2 cellular contexts compared by ENCODE assay signal in genomic region chr19:13087795-13088537, GRCh38.
A peak's percentile ranks its signal among the peaks of the same experiment; 100 is the strongest.
TF ChIP-seq lines count a peak whose summit lies in the region.

No MANE protein-coding gene starts in this region.

TF ChIP-seq in liver, 16 proteins besides CTCF, POLR2A, EP300 and RAD21:
- TF ChIP-seq HNF4G (IDR thresholded peaks at IDR 0.05) = peak; percentile 49
- TF ChIP-seq JUND (IDR thresholded peaks at IDR 0.05) = no peak
- no peak for TF ChIP-seq FOXA1 (IDR thresholded peaks at IDR 0.05)
- no peak for TF ChIP-seq NR2F2 (IDR thresholded peaks at IDR 0.05)
- peak; percentile 66 for TF ChIP-seq REST (IDR thresholded peaks at IDR 0.05)
- peak; percentile 88 to 90 for TF ChIP-seq HNF4A (conservative IDR thresholded peaks at IDR 0.05)
- peak; percentile 80 for TF ChIP-seq SP1 (IDR thresholded peaks at IDR 0.05)
- TF ChIP-seq RXRA (IDR thresholded peaks at IDR 0.05) = peak; percentile 44 to 64
TF ChIP-seq in liver: peak in this region for 5.

TF ChIP-seq in HepG2, 621 proteins besides CTCF, POLR2A, EP300 and RAD21:
- TF ChIP-seq, protein P1, sequence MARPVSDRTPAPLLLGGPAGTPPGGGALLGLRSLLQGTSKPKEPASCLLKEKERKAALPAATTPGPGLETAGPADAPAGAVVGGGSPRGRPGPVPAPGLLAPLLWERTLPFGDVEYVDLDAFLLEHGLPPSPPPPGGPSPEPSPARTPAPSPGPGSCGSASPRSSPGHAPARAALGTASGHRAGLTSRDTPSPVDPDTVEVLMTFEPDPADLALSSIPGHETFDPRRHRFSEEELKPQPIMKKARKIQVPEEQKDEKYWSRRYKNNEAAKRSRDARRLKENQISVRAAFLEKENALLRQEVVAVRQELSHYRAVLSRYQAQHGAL (CRISPR knock-in tag; IDR thresholded peaks at IDR 0.05; ENCODE audit: not compliant biosample characterization) = no peak
- no peak for TF ChIP-seq U2AF2 (IDR thresholded peaks at IDR 0.05; ENCODE audit: low read depth, low read length)
- TF ChIP-seq ZXDC (CRISPR knock-in tag; IDR thresholded peaks at IDR 0.05) = no peak
- no peak for TF ChIP-seq SPEN (CRISPR knock-in tag; IDR thresholded peaks at IDR 0.05; ENCODE audit: low read depth)
- no peak for TF ChIP-seq KDM2A (CRISPR knock-in tag; IDR thresholded peaks at IDR 0.05; ENCODE audit: borderline replicate concordance, low read depth)
- no peak for TF ChIP-seq RFX3 (CRISPR knock-in tag; IDR thresholded peaks at IDR 0.05)
- no peak for TF ChIP-seq GATA4 (IDR thresholded peaks at IDR 0.05; ENCODE audit: borderline replicate concordance, low read depth)
- TF ChIP-seq ZNF850 (CRISPR knock-in tag; conservative IDR thresholded peaks at IDR 0.05) = no peak
- TF ChIP-seq ZNF530 (CRISPR knock-in tag; IDR thresholded peaks at IDR 0.05; ENCODE audit: low read depth) = no peak
- no peak for TF ChIP-seq CREM (IDR thresholded peaks at IDR 0.05)
- TF ChIP-seq CREM (CRISPR knock-in tag; IDR thresholded peaks at IDR 0.05) = no peak
- no peak for TF ChIP-seq MBNL3 (CRISPR knock-in tag; conservative IDR thresholded peaks at IDR 0.05)
- no peak for TF ChIP-seq GZF1 (CRISPR knock-in tag; IDR thresholded peaks at IDR 0.05)
- no peak for TF ChIP-seq NRL (CRISPR knock-in tag; IDR thresholded peaks at IDR 0.05; ENCODE audit: borderline replicate concordance)
TF ChIP-seq in HepG2: peak in this region for 0.
